Comparison of ENCODE assay signal across 9 cellular contexts in genomic region chr6:33147807-33148666, GRCh38. TPM values are rescaled to one million over a fixed set of nuclear protein-coding genes. Genes with fewer than 3 reads are reported as not detected.
DNase-seq lines count a peak whose midpoint lies in the region; ATAC-seq, FAIRE-seq and TF ChIP-seq lines count a peak whose summit lies in the region.
"Had no signal": no experiment of that assay in that cellular context is flagged by ENCODE, and none has a peak within 500 bp of the region (broad histone marks: within the 10 kb centered on the region; RNA-seq: fewer than 3 reads in every experiment).

No MANE protein-coding gene starts in this region.

- H3K9me3 Mint-ChIP-seq in CD8-positive, alpha-beta T cell: peaks cover 10% of the 10 kb centered on the region

- CTCF ChIA-PET in CD8-positive, alpha-beta T cell (lab: Charles Lee): interaction anchor here (0.6 to 4.9 kb wide), 20 partner anchors 9 to 1972 kb away, joined by 3 to 27 read pairs (median 4); no protein-coding TSS in a partner anchor
- CTCF ChIA-PET in HEK293 (lab: Yijun Ruan, JAX): interaction anchor here (0.6 to 8.6 kb wide), 44 partner anchors 9 to 442 kb away, joined by 3 to 176 read pairs (median 5); partner anchors contain the start of genes BRD2, HLA-DMA, HLA-DOA and KIFC1

- no peak overlapping the region for H3K4me3 ChIP-seq in CD8-positive, alpha-beta T cell (ENCODE audit: low read depth, low read length)
- H3K4me3 ChIP-seq in HEK293 (ENCODE audit: low read depth, low read length) (no peak overlapping the region), small intestine (ENCODE audit: low read depth in 1 of 2, low read length in 2 of 2) (no peak overlapping the region)

- POLR2A ChIA-PET in CD8-positive, alpha-beta T cell (lab: Charles Lee): interaction anchor here (0.6 kb wide), 1 partner anchor 164 kb away, joined by 3 read pairs; no protein-coding TSS in a partner anchor
- POLR2A ChIA-PET in HEK293 (lab: Yijun Ruan, JAX): interaction anchor here (0.5 kb wide), 1 partner anchor 52 kb away, joined by 7 read pairs; no protein-coding TSS in a partner anchor

- DNase-seq in CD8-positive, alpha-beta T cell: no peak
- DNase-seq in SK-N-DZ (ENCODE audit: low spot score) (peak; percentile 33), frontal cortex (ENCODE audit: low spot score in 2 of 2) (peak in 1 of 2 donors; percentile 47), small intestine (peak; percentile 33), activated gamma-delta T cell (lab: John Stamatoyannopoulos, UW) (no peak)
- no peak for DNase-seq in stimulated activated CD4-positive, alpha-beta T cell treated with anti-CD3 and anti-CD28 coated beads, Interleukin-2, amount 100 ng/mL, for 48 hours

- H3K27ac ChIP-seq in CD8-positive, alpha-beta T cell (ENCODE audit: low read depth, low read length): no peak overlapping the region
- no peak overlapping the region for H3K27ac ChIP-seq in HEK293 (ENCODE audit: extremely low read depth, low read depth, low read length)
- H3K27ac ChIP-seq in small intestine (ENCODE audit: low read depth in 1 of 2, low read length in 1 of 2): no peak overlapping the region

- TF ChIP-seq CTCF in CD8-positive, alpha-beta T cell (IDR thresholded peaks at IDR 0.05): peak; percentile 71
- TF ChIP-seq CTCF in HEK293 (tag by site-specific recombination; IDR thresholded peaks at IDR 0.05): 0 out of 2 replicates have a peak, but pooled peaks have one; percentile 30

- H3K9me3 ChIP-seq in CD8-positive, alpha-beta T cell (ENCODE audit: low read length): no peaks in the 10 kb centered on the region
- no peaks in the 10 kb centered on the region for H3K9me3 ChIP-seq in HEK293 (ENCODE audit: control insufficient read depth, insufficient read depth, low read depth, low read length)
- H3K9me3 ChIP-seq in small intestine (ENCODE audit: control insufficient read depth, low read depth): no peaks in the 10 kb centered on the region

- no peaks in the 10 kb centered on the region for H3K36me3 ChIP-seq in CD8-positive, alpha-beta T cell (ENCODE audit: insufficient read depth, low read length)
- H3K36me3 ChIP-seq in HEK293 (ENCODE audit: control insufficient read depth in 2 of 2, insufficient read depth in 1 of 2, low read length in 2 of 2): no peaks in the 10 kb centered on the region
- no peaks in the 10 kb centered on the region for H3K36me3 ChIP-seq in small intestine (ENCODE audit: control insufficient read depth in 2 of 2, insufficient read depth in 2 of 2, low read length in 2 of 2)

- H3K4me3 Mint-ChIP-seq in CD8-positive, alpha-beta T cell: no peak overlapping the region
- H3K4me3 Mint-ChIP-seq: IgD-negative memory B cell had no signal

- H3K27ac Mint-ChIP-seq in CD8-positive, alpha-beta T cell: no peak overlapping the region
- H3K27ac Mint-ChIP-seq: IgD-negative memory B cell had no signal

- no peaks in the 10 kb centered on the region for H3K4me1 ChIP-seq in CD8-positive, alpha-beta T cell (ENCODE audit: insufficient read depth, low read length)
- H3K4me1 ChIP-seq in HEK293 (ENCODE audit: control insufficient read depth, insufficient read depth, low read length): no peaks in the 10 kb centered on the region
- no peaks in the 10 kb centered on the region for H3K4me1 ChIP-seq in small intestine (ENCODE audit: control insufficient read depth in 2 of 2, insufficient read depth in 1 of 2, low read depth in 1 of 2, low read length in 1 of 2)

- no peaks in the 10 kb centered on the region for H3K27me3 ChIP-seq in CD8-positive, alpha-beta T cell (ENCODE audit: insufficient read depth, low read length)
- H3K27me3 ChIP-seq in small intestine (ENCODE audit: control insufficient read depth in 2 of 2, insufficient read depth in 2 of 2, low read length in 2 of 2): peaks cover 0 to 3% of the 10 kb centered on the region in 2 donors

- FAIRE-seq in frontal cortex (lab: Jason Lieb, UNC) (peak; percentile 92), small intestine (lab: Jason Lieb, UNC) (no peak)

- intact Hi-C loops in CD8-positive, alpha-beta T cell (cut with DNase I, micrococcal nuclease): loop anchor here (1.0 to 2.0 kb wide), 3 partner anchors 30 to 134 kb away; no protein-coding TSS in a partner anchor

- peaks cover 2% of the 10 kb centered on the region for H3K4me1 Mint-ChIP-seq in CD8-positive, alpha-beta T cell (ENCODE audit: low read depth)

- 42 to 48% (median 47%) methylated on average over 8 of the region's 8 CpGs for WGBS in small intestine, 3 donors

- no peaks in the 10 kb centered on the region for H3K36me3 Mint-ChIP-seq in CD8-positive, alpha-beta T cell
- H3K36me3 Mint-ChIP-seq: IgD-negative memory B cell had no signal

- H3K27me3 Mint-ChIP-seq in CD8-positive, alpha-beta T cell (ENCODE audit: low read depth): peaks cover 18% of the 10 kb centered on the region

- ATAC-seq in CD8-positive, alpha-beta T cell: no peak
- no peak for ATAC-seq in HG03378 (IDR thresholded peaks at IDR 0.05; ENCODE audit: unreplicated experiment)

TF ChIP-seq in HEK293, 187 proteins besides CTCF, POLR2A, EP300 and RAD21 (continues in another document):
- TF ChIP-seq OSR2 (tag by site-specific recombination; IDR thresholded peaks at IDR 0.05): no peak
- TF ChIP-seq ZNF660 (tag by site-specific recombination; IDR thresholded peaks at IDR 0.05): peak; percentile 36; the same call in 1 of the 2 replicates
- TF ChIP-seq, protein P1, sequence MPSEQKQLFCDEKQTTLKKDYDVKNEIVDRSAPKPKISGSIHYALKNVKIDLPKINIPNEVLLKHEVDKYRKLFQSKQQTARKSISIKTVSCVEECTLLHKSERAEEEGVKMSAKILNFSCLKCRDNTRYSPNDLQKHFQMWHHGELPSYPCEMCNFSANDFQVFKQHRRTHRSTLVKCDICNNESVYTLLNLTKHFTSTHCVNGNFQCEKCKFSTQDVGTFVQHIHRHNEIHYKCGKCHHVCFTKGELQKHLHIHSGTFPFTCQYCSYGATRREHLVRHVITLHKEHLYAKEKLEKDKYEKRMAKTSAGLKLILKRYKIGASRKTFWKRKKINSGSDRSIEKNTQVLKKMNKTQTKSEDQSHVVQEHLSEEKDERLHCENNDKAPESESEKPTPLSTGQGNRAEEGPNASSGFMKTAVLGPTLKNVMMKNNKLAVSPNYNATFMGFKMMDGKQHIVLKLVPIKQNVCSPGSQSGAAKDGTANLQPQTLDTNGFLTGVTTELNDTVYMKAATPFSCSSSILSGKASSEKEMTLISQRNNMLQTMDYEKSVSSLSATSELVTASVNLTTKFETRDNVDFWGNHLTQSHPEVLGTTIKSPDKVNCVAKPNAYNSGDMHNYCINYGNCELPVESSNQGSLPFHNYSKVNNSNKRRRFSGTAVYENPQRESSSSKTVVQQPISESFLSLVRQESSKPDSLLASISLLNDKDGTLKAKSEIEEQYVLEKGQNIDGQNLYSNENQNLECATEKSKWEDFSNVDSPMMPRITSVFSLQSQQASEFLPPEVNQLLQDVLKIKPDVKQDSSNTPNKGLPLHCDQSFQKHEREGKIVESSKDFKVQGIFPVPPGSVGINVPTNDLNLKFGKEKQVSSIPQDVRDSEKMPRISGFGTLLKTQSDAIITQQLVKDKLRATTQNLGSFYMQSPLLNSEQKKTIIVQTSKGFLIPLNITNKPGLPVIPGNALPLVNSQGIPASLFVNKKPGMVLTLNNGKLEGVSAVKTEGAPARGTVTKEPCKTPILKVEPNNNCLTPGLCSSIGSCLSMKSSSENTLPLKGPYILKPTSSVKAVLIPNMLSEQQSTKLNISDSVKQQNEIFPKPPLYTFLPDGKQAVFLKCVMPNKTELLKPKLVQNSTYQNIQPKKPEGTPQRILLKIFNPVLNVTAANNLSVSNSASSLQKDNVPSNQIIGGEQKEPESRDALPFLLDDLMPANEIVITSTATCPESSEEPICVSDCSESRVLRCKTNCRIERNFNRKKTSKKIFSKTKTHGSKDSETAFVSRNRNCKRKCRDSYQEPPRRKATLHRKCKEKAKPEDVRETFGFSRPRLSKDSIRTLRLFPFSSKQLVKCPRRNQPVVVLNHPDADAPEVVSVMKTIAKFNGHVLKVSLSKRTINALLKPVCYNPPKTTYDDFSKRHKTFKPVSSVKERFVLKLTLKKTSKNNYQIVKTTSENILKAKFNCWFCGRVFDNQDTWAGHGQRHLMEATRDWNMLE (tag by site-specific recombination; conservative IDR thresholded peaks at IDR 0.05; ENCODE audit: low read depth): no peak
- TF ChIP-seq ZNF2 (tag by site-specific recombination; IDR thresholded peaks at IDR 0.05): no peak
- TF ChIP-seq KLF17 (tag by site-specific recombination; IDR thresholded peaks at IDR 0.05): no peak
- TF ChIP-seq ZNF777 (tag by site-specific recombination; IDR thresholded peaks at IDR 0.05; ENCODE audit: borderline replicate concordance): no peak
- TF ChIP-seq ZNF549 (tag by site-specific recombination; IDR thresholded peaks at IDR 0.05): no peak
- no peak for TF ChIP-seq ZNF426 (tag by site-specific recombination; IDR thresholded peaks at IDR 0.05)
- TF ChIP-seq ZNF48 (tag by site-specific recombination; IDR thresholded peaks at IDR 0.05): no peak

RNA-seq across cellular contexts. Expression of gene COL11A2, which starts 44.2 kb away (rescaled TPM):
- total RNA-seq in CD8-positive, alpha-beta T cell: 1 to 10 TPM; 1.5 to 1.9 TPM
- 0.18 and 0.32 TPM in 2 replicates for polyA plus RNA-seq in SK-N-DZ (2014; cell fraction: cytosol; rRNA removed)
- polyA plus RNA-seq in SK-N-DZ (2014; cell fraction: nucleus; rRNA removed): 13.7 and 15.4 TPM in 2 replicates
- 1.2 TPM for total RNA-seq in frontal cortex
- under 1 TPM; 0.27 to 0.67 (median 0.57) TPM for polyA plus RNA-seq in small intestine
- polyA plus RNA-seq: IgD-negative memory B cell had no signal

RNA-seq across cellular contexts. Expression of gene RXRB, which starts 52.4 kb away (rescaled TPM):
- 10 to 100 TPM; 39.2 to 40.0 TPM for total RNA-seq in CD8-positive, alpha-beta T cell
- polyA plus RNA-seq in SK-N-DZ (2014; cell fraction: cytosol; rRNA removed): 21.4 and 25.8 TPM in 2 replicates
- 80.1 and 95.9 TPM in 2 replicates for polyA plus RNA-seq in SK-N-DZ (2014; cell fraction: nucleus; rRNA removed)
- 23.2 TPM for total RNA-seq in frontal cortex
- 10 to 100 TPM; 26.3 to 32.4 (median 29.2) TPM for polyA plus RNA-seq in small intestine

RNA-seq across cellular contexts. Expression of gene SLC39A7, which starts 52.6 kb away (rescaled TPM):
- total RNA-seq in CD8-positive, alpha-beta T cell: 10 to 100 TPM in 1 of 2 experiments, 1 to 10 TPM in 1; 9.7 to 11.0 TPM
- 58.4 and 67.5 TPM in 2 replicates for polyA plus RNA-seq in SK-N-DZ (2014; cell fraction: cytosol; rRNA removed)
- 40.4 and 43.7 TPM in 2 replicates for polyA plus RNA-seq in SK-N-DZ (2014; cell fraction: nucleus; rRNA removed)
- 36.3 TPM for total RNA-seq in frontal cortex
- 100 to 1,000 TPM in 1 of 3 donors, 10 to 100 TPM in 2; 38.9 to 162 (median 57.3) TPM for polyA plus RNA-seq in small intestine

RNA-seq across cellular contexts. Expression of gene HSD17B8, which starts 56.4 kb away (rescaled TPM):
- total RNA-seq in CD8-positive, alpha-beta T cell: 10 to 100 TPM in 1 of 2 experiments, 1 to 10 TPM in 1; 7.0 to 10.4 TPM
- polyA plus RNA-seq in SK-N-DZ (2014; cell fraction: cytosol; rRNA removed): 14.5 and 17.4 TPM in 2 replicates
- 28.4 and 36.4 TPM in 2 replicates for polyA plus RNA-seq in SK-N-DZ (2014; cell fraction: nucleus; rRNA removed)
- total RNA-seq in frontal cortex: 3.3 TPM
- 10 to 100 TPM; 30.9 to 33.8 (median 32.2) TPM for polyA plus RNA-seq in small intestine

Comparison
In these comparisons a context has a peak if more than half of its experiments do, and no peak if none do; other contexts are left out.
1. DNase-seq: peak in SK-N-DZ (single experiment) and small intestine (single experiment); none in CD8-positive, alpha-beta T cell (0 of 7), stimulated activated CD4-positive, alpha-beta T cell treated with anti-CD3 and anti-CD28 coated beads, Interleukin-2, amount 100 ng/mL, for 48 hours (0 of 2) and activated gamma-delta T cell (single experiment).